ENCODE assay signal across 8 cellular contexts in genomic region chr19:17855333-17856152, GRCh38. TPM values are rescaled to one million over a fixed set of nuclear protein-coding genes. Genes with fewer than 3 reads are reported as not detected.
DNase-seq lines count a peak whose midpoint lies in the region; ATAC-seq and TF ChIP-seq lines count a peak whose summit lies in the region.

No MANE protein-coding gene starts in this region.

- no peaks in the 10 kb centered on the region for H3K9me2 ChIP-seq in OCI-LY7 (ENCODE audit: insufficient read depth, low read length)

- H3K4me3 ChIP-seq in CD4-positive, alpha-beta memory T cell (ENCODE audit: low read length in 2 of 2): no peak overlapping the region
- H3K4me3 ChIP-seq in OCI-LY7 (ENCODE audit: low read depth, low read length, poor library complexity, severe bottlenecking) (no peak overlapping the region), epithelial cell of proximal tubule (ENCODE audit: low read depth, low read length) (no peak overlapping the region)

- peak overlapping the region; percentile 50; the same call in 1 of the 2 replicates for H2AFZ ChIP-seq in OCI-LY7 (ENCODE audit: low read length)

- H3K4me1 Mint-ChIP-seq in CD4-positive, alpha-beta memory T cell: peaks cover 18 to 38% (median 28%) of the 10 kb centered on the region in 4 donors
- peaks cover 31 to 41% (median 34%) of the 10 kb centered on the region in 3 donors for H3K4me1 Mint-ChIP-seq in naive B cell
- peaks cover 33% of the 10 kb centered on the region for H3K4me1 Mint-ChIP-seq in stimulated activated effector memory CD8-positive, alpha-beta T cell treated with anti-CD3 and anti-CD28 coated beads, Interleukin-12 subunit alpha, Interleukin-12 subunit beta, amount 100 ng/mL, for 72 hours

- H3K27ac ChIP-seq in CD4-positive, alpha-beta memory T cell (ENCODE audit: low read depth, low read length): no peak overlapping the region
- no peak overlapping the region for H3K27ac ChIP-seq in OCI-LY7 (ENCODE audit: low read depth, low read length, poor library complexity, severe bottlenecking)

- H3K27me3 Mint-ChIP-seq in CD4-positive, alpha-beta memory T cell: no peaks in the 10 kb centered on the region
- peaks cover 0 to 4% (median 0%) of the 10 kb centered on the region in 3 donors for H3K27me3 Mint-ChIP-seq in naive B cell

- H3K27me3 ChIP-seq in CD4-positive, alpha-beta memory T cell (ENCODE audit: insufficient read depth, low read length): no peaks in the 10 kb centered on the region

- H3K36me3 ChIP-seq in CD4-positive, alpha-beta memory T cell (ENCODE audit: insufficient read depth, low read length): no peaks in the 10 kb centered on the region
- peaks cover 7% of the 10 kb centered on the region for H3K36me3 ChIP-seq in OCI-LY7 (ENCODE audit: insufficient read depth, low read length)

- peak in 1 of 2 donors; percentile 16 for ATAC-seq in naive B cell (ENCODE audit: low read depth in 2 of 2)
- ATAC-seq in stimulated activated effector memory CD8-positive, alpha-beta T cell treated with anti-CD3 and anti-CD28 coated beads, Interleukin-12 subunit alpha, Interleukin-12 subunit beta, amount 100 ng/mL, for 72 hours: peak; percentile 56
- ATAC-seq in HG03432 (IDR thresholded peaks at IDR 0.05; ENCODE audit: unreplicated experiment): no peak

- H3K4me3 Mint-ChIP-seq in CD4-positive, alpha-beta memory T cell: peak overlapping the region in 2 of 8 donors; percentile 32 to 65
- H3K4me3 Mint-ChIP-seq in naive B cell: peak overlapping the region in 1 of 8 donors; percentile 47
- H3K4me3 Mint-ChIP-seq in stimulated activated effector memory CD8-positive, alpha-beta T cell treated with anti-CD3 and anti-CD28 coated beads, Interleukin-12 subunit alpha, Interleukin-12 subunit beta, amount 100 ng/mL, for 72 hours: peak overlapping the region; percentile 20

- CTCF ChIA-PET in CD4-positive, alpha-beta memory T cell (lab: Charles Lee; ENCODE audit: partially characterized antibody): interaction anchor here (0.5 to 11.3 kb wide), 28 partner anchors 9 to 360 kb away, joined by 3 to 306 read pairs (median 4); partner anchors contain the start of genes CCDC124, JAK3 and MAP1S
- CTCF ChIA-PET in OCI-LY7 (lab: Charles Lee; ENCODE audit: unreplicated experiment): no interaction called here

- peak; percentile 78 to 86 (median 80) for DNase-seq in CD4-positive, alpha-beta memory T cell
- DNase-seq in HT1080 (ENCODE audit: low read depth) (peak; percentile 65), OCI-LY7 (ENCODE audit: low spot score) (peak; percentile 84), epithelial cell of proximal tubule (ENCODE audit: low read depth) (no peak), naive B cell (peak; percentile 78)
- peak; percentile 100 for DNase-seq in activated CD8-positive, alpha-beta memory T cell treated with anti-CD3 and anti-CD28 coated beads, Interleukin-2, amount 50 U/mL, for 48 hours
- peak; percentile 98 for DNase-seq in stimulated activated effector memory CD8-positive, alpha-beta T cell treated with anti-CD3 and anti-CD28 coated beads, Interleukin-12 subunit alpha, Interleukin-12 subunit beta, amount 100 ng/mL, for 72 hours (ENCODE audit: low spot score in 2 of 2)

- BruUV-seq in OCI-LY7 (replicated peaks; lab: Mats Ljungman, UMichigan): no TSS peak

- TF ChIP-seq CTCF in OCI-LY7 (conservative IDR thresholded peaks at IDR 0.05; ENCODE audit: low read length) (peak; percentile 97), epithelial cell of proximal tubule (conservative IDR thresholded peaks at IDR 0.05; ENCODE audit: low read depth, low read length) (peak; percentile 94)

- H3K9me3 Mint-ChIP-seq in CD4-positive, alpha-beta memory T cell: peaks cover 0 to 2% (median 0%) of the 10 kb centered on the region in 8 donors
- H3K9me3 Mint-ChIP-seq in naive B cell: no peaks in the 10 kb centered on the region
- no peaks in the 10 kb centered on the region for H3K9me3 Mint-ChIP-seq in stimulated activated effector memory CD8-positive, alpha-beta T cell treated with anti-CD3 and anti-CD28 coated beads, Interleukin-12 subunit alpha, Interleukin-12 subunit beta, amount 100 ng/mL, for 72 hours

- POLR2A ChIA-PET in CD4-positive, alpha-beta memory T cell (lab: Charles Lee; ENCODE audit: partially characterized antibody): interaction anchor here (0.6 to 8.1 kb wide), 10 partner anchors 10 to 332 kb away, joined by 3 to 340 read pairs (median 4); partner anchors contain the start of genes CCDC124, FCHO1 and SLC5A5
- POLR2A ChIA-PET in OCI-LY7 (lab: Charles Lee): interaction anchor here (0.6 kb wide), 1 partner anchor 20 kb away, joined by 3 read pairs; no protein-coding TSS in a partner anchor

- no peaks in the 10 kb centered on the region for H3K9me3 ChIP-seq in CD4-positive, alpha-beta memory T cell (ENCODE audit: control insufficient read depth in 1 of 2, low read length in 2 of 2)
- H3K9me3 ChIP-seq in OCI-LY7 (ENCODE audit: low read length): no peaks in the 10 kb centered on the region

- H3K4me1 ChIP-seq in CD4-positive, alpha-beta memory T cell (ENCODE audit: insufficient read depth, low read length): peaks cover 29% of the 10 kb centered on the region
- H3K4me1 ChIP-seq in OCI-LY7 (ENCODE audit: insufficient read depth, low read length, poor library complexity, severe bottlenecking): peaks cover 18% of the 10 kb centered on the region

- peak overlapping the region in 6 of 7 donors; percentile 26 to 89 (median 67) for H3K27ac Mint-ChIP-seq in CD4-positive, alpha-beta memory T cell
- H3K27ac Mint-ChIP-seq in naive B cell: peak overlapping the region in 5 of 6 donors; percentile 24 to 87 (median 66)
- no peak overlapping the region for H3K27ac Mint-ChIP-seq in stimulated activated effector memory CD8-positive, alpha-beta T cell treated with anti-CD3 and anti-CD28 coated beads, Interleukin-12 subunit alpha, Interleukin-12 subunit beta, amount 100 ng/mL, for 72 hours

- peak overlapping the region; percentile 14; the same call in 1 of the 2 replicates for H3K4me2 ChIP-seq in OCI-LY7 (ENCODE audit: low read length)

- intact Hi-C loops in CD4-positive, alpha-beta memory T cell (cut with micrococcal nuclease): loop anchor here (1.0 to 10.0 kb wide), 6 partner anchors 71 to 391 kb away; partner anchors contain the start of genes MAP1S and NXNL1
- intact Hi-C loops in OCI-LY7 (cut with micrococcal nuclease; ENCODE audit: unreplicated experiment): loop anchor here (1.0 to 5.0 kb wide), 4 partner anchors 71 to 248 kb away; partner anchors contain the start of gene MAP1S

- H3K79me2 ChIP-seq in OCI-LY7 (ENCODE audit: insufficient read depth, low read depth, low read length): peaks cover 8% of the 10 kb centered on the region

- H4K20me1 ChIP-seq in OCI-LY7 (ENCODE audit: insufficient read depth, low read length): peaks cover 2% of the 10 kb centered on the region; the same call in 1 of the 2 replicates

- peaks cover 6 to 10% of the 10 kb centered on the region in 2 donors for H3K36me3 Mint-ChIP-seq in CD4-positive, alpha-beta memory T cell
- H3K36me3 Mint-ChIP-seq in naive B cell: peaks cover 0 to 8% of the 10 kb centered on the region in 2 donors
- peaks cover 15% of the 10 kb centered on the region for H3K36me3 Mint-ChIP-seq in stimulated activated effector memory CD8-positive, alpha-beta T cell treated with anti-CD3 and anti-CD28 coated beads, Interleukin-12 subunit alpha, Interleukin-12 subunit beta, amount 100 ng/mL, for 72 hours

RNA-seq across cellular contexts. Expression of gene RPL18A, which starts 4.2 kb away (rescaled TPM):
- total RNA-seq in CD4-positive, alpha-beta memory T cell: 1,000 to 10,000 TPM; 3,084 to 3,117 TPM
- polyA plus RNA-seq in CD4-positive, alpha-beta memory T cell: 1,000 to 10,000 TPM; 3,184 to 4,119 TPM
- total RNA-seq in HT1080 (2014; rRNA removed; shearing (Covaris generic)): 2,013 and 2,102 TPM in 2 replicates
- polyA plus RNA-seq in HT1080 (2015; cell fraction: cytosol; rRNA removed): 1,592 and 1,861 TPM in 2 replicates
- 455 and 514 TPM in 2 replicates for polyA plus RNA-seq in HT1080 (2015; cell fraction: nucleus; rRNA removed)
- total RNA-seq in OCI-LY7 (2014; rRNA removed; shearing (Covaris generic)): 2,643 and 3,019 TPM in 2 replicates
- total RNA-seq in OCI-LY7 (2022): 3,145 and 3,253 TPM in 2 replicates
- total RNA-seq in epithelial cell of proximal tubule: 1,780 and 2,411 TPM in 2 replicates
- 1,000 to 10,000 TPM; 4,544 to 6,141 (median 5,279) TPM for polyA plus RNA-seq in naive B cell (ENCODE audit: low read depth in 6 of 6)

RNA-seq across cellular contexts. Expression of gene JAK3, which starts 7.8 kb away (rescaled TPM):
- total RNA-seq in CD4-positive, alpha-beta memory T cell: 100 to 1,000 TPM; 132 to 135 TPM
- 10 to 100 TPM; 74.6 to 96.2 TPM for polyA plus RNA-seq in CD4-positive, alpha-beta memory T cell
- 0.06 TPM in 1 of 2 replicates, not detected in the other for total RNA-seq in HT1080 (2014; rRNA removed; shearing (Covaris generic))
- 0.08 and 0.26 TPM in 2 replicates for polyA plus RNA-seq in HT1080 (2015; cell fraction: cytosol; rRNA removed)
- polyA plus RNA-seq in HT1080 (2015; cell fraction: nucleus; rRNA removed): 0.50 and 0.73 TPM in 2 replicates
- 9.4 and 14.0 TPM in 2 replicates for total RNA-seq in OCI-LY7 (2014; rRNA removed; shearing (Covaris generic))
- total RNA-seq in OCI-LY7 (2022) (24.4 and 25.3 TPM in 2 replicates), epithelial cell of proximal tubule (5.3 and 8.0 TPM in 2 replicates)
- 10 to 100 TPM; 38.5 to 68.7 (median 56.0) TPM for polyA plus RNA-seq in naive B cell (ENCODE audit: low read depth in 6 of 6)

RNA-seq across cellular contexts. Expression of gene SLC5A5, which starts 16.2 kb away (rescaled TPM):
- total RNA-seq in CD4-positive, alpha-beta memory T cell: 1 to 10 TPM; 2.6 to 2.9 TPM
- 1 to 10 TPM in 1 of 2 donors, under 1 TPM in 1; 0.92 to 1.2 TPM for polyA plus RNA-seq in CD4-positive, alpha-beta memory T cell
- total RNA-seq in HT1080 (2014; rRNA removed; shearing (Covaris generic)): not detected in 2 replicates
- not detected in 2 replicates for polyA plus RNA-seq in HT1080 (2015; cell fraction: cytosol; rRNA removed)
- not detected in 2 replicates for polyA plus RNA-seq in HT1080 (2015; cell fraction: nucleus; rRNA removed)
- 0.03 TPM in 1 of 2 replicates, not detected in the other for total RNA-seq in OCI-LY7 (2014; rRNA removed; shearing (Covaris generic))
- not detected in 2 replicates for total RNA-seq in OCI-LY7 (2022)
- total RNA-seq in epithelial cell of proximal tubule: not detected in 2 replicates
- polyA plus RNA-seq in naive B cell (ENCODE audit: low read depth in 6 of 6): under 1 TPM in 5 of 6 donors, not detected in 1; 0.07 to 0.80 (median 0.19) TPM

RNA-seq across cellular contexts. Expression of gene INSL3, which starts 34.2 kb away (rescaled TPM):
- total RNA-seq in CD4-positive, alpha-beta memory T cell: 1 to 10 TPM; 5.0 to 5.3 TPM
- 1 to 10 TPM; 1.0 to 3.9 TPM for polyA plus RNA-seq in CD4-positive, alpha-beta memory T cell
- total RNA-seq in HT1080 (2014; rRNA removed; shearing (Covaris generic)): not detected in 2 replicates
- polyA plus RNA-seq in HT1080 (2015; cell fraction: cytosol; rRNA removed): not detected in 2 replicates
- not detected in 2 replicates for polyA plus RNA-seq in HT1080 (2015; cell fraction: nucleus; rRNA removed)
- total RNA-seq in OCI-LY7 (2014; rRNA removed; shearing (Covaris generic)): 0.25 TPM in 1 of 2 replicates, not detected in the other
- total RNA-seq in OCI-LY7 (2022): 0.38 TPM in 1 of 2 replicates, not detected in the other
- not detected in 2 replicates for total RNA-seq in epithelial cell of proximal tubule
- 1 to 10 TPM in 2 of 6 donors, under 1 TPM in 3, not detected in 1; 0.49 to 1.8 (median 0.89) TPM for polyA plus RNA-seq in naive B cell (ENCODE audit: low read depth in 6 of 6)

Comparison
In these comparisons a context has a peak if more than half of its experiments do, and no peak if none do; other contexts are left out.
1. RNA of gene JAK3, which starts 7.8 kb away (total RNA-seq): 132 to 135 TPM in CD4-positive, alpha-beta memory T cell; 9.4 to 25.3 TPM in OCI-LY7, 5.3 to 8.0 TPM in epithelial cell of proximal tubule and 0.06 TPM in HT1080; every median in the first group is over 4 times any median in the second.